ENCODE assay signal across 9 cellular contexts in genomic region chr20:39800548-39800947, GRCh38.
DNase-seq lines count a peak whose midpoint lies in the region; ATAC-seq and TF ChIP-seq lines count a peak whose summit lies in the region.
"Had no signal": no experiment of that assay in that cellular context is flagged by ENCODE, and none has a peak within 500 bp of the region (broad histone marks: within the 10 kb centered on the region; RNA-seq: fewer than 3 reads in every experiment).

No MANE protein-coding gene starts in this region.

- H3K27ac ChIP-seq in SK-N-SH (ENCODE audit: low read depth in 2 of 2, low read length in 1 of 2) (peak overlapping the region in 1 of 2 experiments; percentile 58; a peak in 1 of 4 replicates), transverse colon (peak overlapping the region in 3 of 4 donors; percentile 18 to 29 (median 23)), endodermal cell (ENCODE audit: low read depth, low read length) (no peak overlapping the region)

- no peak overlapping the region for H3K4me3 Mint-ChIP-seq in endodermal cell
- H3K4me3 Mint-ChIP-seq: B cell had no signal

- H3K9ac ChIP-seq in SK-N-SH: no peak overlapping the region
- no peak overlapping the region for H3K9ac ChIP-seq in endodermal cell (ENCODE audit: extremely low read depth, low read length, poor library complexity, severe bottlenecking)

- TF ChIP-seq CTCF in SK-N-SH (IDR thresholded peaks at IDR 0.05) (no peak), fibroblast of mammary gland (conservative IDR thresholded peaks at IDR 0.05; ENCODE audit: control insufficient read depth, insufficient read depth, low read depth, low read length) (no peak), transverse colon (IDR thresholded peaks at IDR 0.05) (no peak), endodermal cell (conservative IDR thresholded peaks at IDR 0.05) (no peak)

- H3K79me2 ChIP-seq in SK-N-SH (ENCODE audit: insufficient read depth): no peaks in the 10 kb centered on the region

- TF ChIP-seq RAD21 in SK-N-SH (IDR thresholded peaks at IDR 0.05; ENCODE audit: low read length): no peak

- no peaks in the 10 kb centered on the region for H4K20me1 ChIP-seq in SK-N-SH (ENCODE audit: insufficient read depth)

- H3F3A ChIP-seq in SK-N-SH (replicated peaks; ENCODE audit: insufficient read depth): no peaks in the 10 kb centered on the region

- CTCF ChIA-PET in SK-N-SH (lab: Yijun Ruan, JAX): no interaction called here

- ATAC-seq in SK-N-SH treated with all-trans-retinoic acid at 6 μM for 48 hours (no peak), HG03439 (IDR thresholded peaks at IDR 0.05; ENCODE audit: unreplicated experiment) (peak; percentile 67), GM19328 (IDR thresholded peaks at IDR 0.05; ENCODE audit: unreplicated experiment) (no peak)

- H3K4me3 ChIP-seq in SK-N-SH (ENCODE audit: low read depth in 2 of 2, low read length in 1 of 2) (0 out of 4 replicates have a peak overlapping the region, but pooled peaks of 1 of the 2 experiments have one; percentile 22), fibroblast of mammary gland (ENCODE audit: control insufficient read depth, low read depth, low read length) (no peak overlapping the region), transverse colon (no peak overlapping the region), endodermal cell (ENCODE audit: low read length) (no peak overlapping the region)

- TF ChIP-seq EP300 in SK-N-SH (IDR thresholded peaks at IDR 0.05; ENCODE audit: borderline replicate concordance in 1 of 2, low read depth in 1 of 2, low read length in 1 of 2) (no peak), transverse colon (IDR thresholded peaks at IDR 0.05; ENCODE audit: low read depth) (peak; percentile 11)

- no peaks in the 10 kb centered on the region for H3K36me3 Mint-ChIP-seq in endodermal cell (ENCODE audit: low read depth)

- H3K27me3 ChIP-seq in SK-N-SH (ENCODE audit: insufficient read depth): no peaks in the 10 kb centered on the region
- no peaks in the 10 kb centered on the region for H3K27me3 ChIP-seq in transverse colon
- H3K27me3 ChIP-seq in endodermal cell (ENCODE audit: control insufficient read depth, insufficient read depth, low read length, poor library complexity, severe bottlenecking): no peaks in the 10 kb centered on the region

- POLR2A ChIA-PET in SK-N-SH (lab: Yijun Ruan, JAX): no interaction called here

- no peaks in the 10 kb centered on the region for H3K9me2 ChIP-seq in SK-N-SH

- no peaks in the 10 kb centered on the region for H3K36me3 ChIP-seq in SK-N-SH (replicated peaks in 1 of 2; ENCODE audit: control insufficient read depth in 1 of 2, insufficient read depth in 2 of 2, low read length in 1 of 2)
- no peaks in the 10 kb centered on the region for H3K36me3 ChIP-seq in transverse colon
- no peaks in the 10 kb centered on the region for H3K36me3 ChIP-seq in endodermal cell (ENCODE audit: control insufficient read depth, insufficient read depth, low read length)

- peak overlapping the region; percentile 23; the same call in 1 of the 2 replicates for H2AFZ ChIP-seq in SK-N-SH (ENCODE audit: low read depth)

- H3K27ac Mint-ChIP-seq in endodermal cell: no peak overlapping the region
- H3K27ac Mint-ChIP-seq: B cell had no signal

- TF ChIP-seq POLR2A in transverse colon (IDR thresholded peaks at IDR 0.05): no peak

- in situ Hi-C loops in transverse colon (cut with MboI; ENCODE audit: low pct_ligation_motif_present in 1 of 4, low pct_unique_long_range_greater_than_20kb in 1 of 4, low sequenced_read_pairs in 3 of 4): no loop called here

- H3K9me3 Mint-ChIP-seq in endodermal cell: peaks cover 9% of the 10 kb centered on the region

- H3K27me3 Mint-ChIP-seq in endodermal cell (ENCODE audit: insufficient read depth): peaks cover 2% of the 10 kb centered on the region

- no peak for DNase-seq in SK-N-SH
- peak; percentile 91 for DNase-seq in fibroblast of mammary gland (ENCODE audit: low read depth)
- DNase-seq in transverse colon: no peak
- DNase-seq in endodermal cell: no peak
- no peak for DNase-seq in activated CD4-positive, CD25-positive, alpha-beta regulatory T cell (lab: John Stamatoyannopoulos, UW)

- 0% methylated on average over 1 of the region's 1 CpG for WGBS in SK-N-SH (ENCODE audit: low lambda C conversion rate)
- WGBS in transverse colon (ENCODE audit: low coverage in 1 of 2), 2 donors: 6 to 44% methylated on average over 1 of the region's 1 CpG
- WGBS in endodermal cell (ENCODE audit: insufficient coverage in 1 of 2, insufficient read length in 1 of 2), 2 experiments: 83 to 100% methylated on average over 1 of the region's 1 CpG

- H3K9me3 ChIP-seq in SK-N-SH (no peaks in the 10 kb centered on the region), transverse colon (peaks cover 0 to 5% of the 10 kb centered on the region in 2 donors), endodermal cell (ENCODE audit: control insufficient read depth, low read length) (peaks cover 9% of the 10 kb centered on the region)

- no peaks in the 10 kb centered on the region for H3K4me1 Mint-ChIP-seq in endodermal cell
- H3K4me1 Mint-ChIP-seq: B cell had no signal

- intact Hi-C loops in transverse colon (cut with DNase I; ENCODE audit: low total_unique reads): no loop called here

- H3K4me2 ChIP-seq in SK-N-SH: 0 out of 2 replicates have a peak overlapping the region, but pooled peaks have one; percentile 22

- H3K4me1 ChIP-seq in SK-N-SH (ENCODE audit: control insufficient read depth in 1 of 2, insufficient read depth in 2 of 2, low read depth in 1 of 2, low read length in 1 of 2) (peaks cover 0 to 6% of the 10 kb centered on the region in 2 experiments; a peak in 2 of 4 replicates), transverse colon (peaks cover 0 to 3% (median 0%) of the 10 kb centered on the region in 4 donors), endodermal cell (ENCODE audit: control insufficient read depth, insufficient read depth, low read length) (no peaks in the 10 kb centered on the region)

TF ChIP-seq in SK-N-SH, 30 proteins besides CTCF, POLR2A, EP300 and RAD21 (continues in another document):
- no peak for TF ChIP-seq MAX (IDR thresholded peaks at IDR 0.05; ENCODE audit: low read depth)
- TF ChIP-seq RXRA (IDR thresholded peaks at IDR 0.05; ENCODE audit: borderline replicate concordance, low read depth): no peak
- no peak for TF ChIP-seq FOSL2 (IDR thresholded peaks at IDR 0.05; ENCODE audit: borderline replicate concordance, low read depth)
- no peak for TF ChIP-seq RCOR1 (IDR thresholded peaks at IDR 0.05; ENCODE audit: low read length)
- no peak for TF ChIP-seq TEAD4 (IDR thresholded peaks at IDR 0.05; ENCODE audit: borderline replicate concordance, insufficient read depth)
- no peak for TF ChIP-seq GABPA (IDR thresholded peaks at IDR 0.05; ENCODE audit: low read depth)
- TF ChIP-seq CHD2 (IDR thresholded peaks at IDR 0.05; ENCODE audit: low read length, partially characterized antibody): no peak
- TF ChIP-seq USF2 (IDR thresholded peaks at IDR 0.05; ENCODE audit: borderline replicate concordance, low read depth, low read length): no peak
- TF ChIP-seq JUND (IDR thresholded peaks at IDR 0.05): no peak

TF ChIP-seq in SK-N-SH treated with all-trans-retinoic acid at 6 μM for 48 hours, 23 proteins besides CTCF, POLR2A, EP300 and RAD21:
- TF ChIP-seq TOX (CRISPR knock-in tag; IDR thresholded peaks at IDR 0.05; ENCODE audit: borderline replicate concordance): no peak
